Comparison of ENCODE assay signal across 1 cellular context in genomic region chr7:50427518-50427917, GRCh38.
TF ChIP-seq lines count a peak whose summit lies in the region.

No MANE protein-coding gene starts in this region.

TF ChIP-seq in HepG2, 621 proteins besides CTCF, POLR2A, EP300 and RAD21 (continued from another document):
- TF ChIP-seq SNAPC4 (CRISPR knock-in tag; IDR thresholded peaks at IDR 0.05) (no peak), U2AF2 (IDR thresholded peaks at IDR 0.05; ENCODE audit: low read depth, low read length) (no peak)
TF ChIP-seq in HepG2: peak in this region for 1.
